Comparison of ENCODE assay signal across 22 cellular contexts in genomic region chr14:58828298-58828697, GRCh38.
"Had no signal": no experiment of that assay in that cellular context is flagged by ENCODE, and none has a peak within 500 bp of the region (broad histone marks: within the 10 kb centered on the region; RNA-seq: fewer than 3 reads in every experiment).

No MANE protein-coding gene starts in this region.

- ATAC-seq: left cardiac atrium; left colon; left lobe of liver; left lung; left ventricle myocardium superior; mucosa of descending colon; naive thymus-derived CD4-positive, alpha-beta T cell had no signal

- DNase-seq: hippocampal formation; hypothalamus; immature natural killer cell; islet precursor cell; kidney; kidney glomerular epithelial cell; left cardiac atrium; left colon; left lung; left ventricle myocardium inferior; left ventricle myocardium superior; lower lobe of right lung; mammary epithelial cell; mesenchymal stem cell; mesendoderm; midbrain; naive B cell; naive thymus-derived CD4-positive, alpha-beta T cell had no signal

- FAIRE-seq: islet of Langerhans, keratinocyte had no signal
